Comparison of ENCODE assay signal across 15 cellular contexts in the genomic region with DNA sequence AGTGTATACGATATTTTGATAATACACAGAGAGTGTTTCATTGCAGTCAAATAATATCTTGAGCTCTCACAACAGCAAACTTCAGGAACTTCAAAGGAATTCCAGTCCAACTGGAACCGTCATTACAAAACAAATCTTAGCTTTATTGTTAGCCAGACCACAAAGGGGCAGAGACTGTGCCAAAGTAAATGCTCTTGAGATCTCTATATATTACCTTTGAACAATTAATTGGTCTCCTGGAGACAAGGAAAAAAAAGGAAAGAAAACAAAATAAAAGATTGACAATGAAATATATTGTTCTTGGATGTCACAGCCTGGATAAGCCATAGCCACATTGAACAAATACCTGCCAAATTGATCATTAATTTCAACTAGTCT.
DNase-seq lines count a peak whose midpoint lies in the region; ATAC-seq and TF ChIP-seq lines count a peak whose summit lies in the region.
"Had no signal": no experiment of that assay in that cellular context is flagged by ENCODE, and none has a peak within 500 bp of the region (broad histone marks: within the 10 kb centered on the region; RNA-seq: fewer than 3 reads in every experiment).

No MANE protein-coding gene starts in this region.

- H3K9me3 ChIP-seq in Karpas-422 (ENCODE audit: low read length): no peaks in the 10 kb centered on the region

- no peaks in the 10 kb centered on the region for H3K9me2 ChIP-seq in Karpas-422 (replicated peaks; ENCODE audit: insufficient read depth, low read length)

- H3K4me1 ChIP-seq in Karpas-422 (ENCODE audit: low read length): no peaks in the 10 kb centered on the region

- H3K4me3 Mint-ChIP-seq in nephron (no peak overlapping the region), WTC11 (no peak overlapping the region)
- H3K4me3 Mint-ChIP-seq: activated CD4-positive, alpha-beta memory T cell treated with anti-CD3 and anti-CD28 coated beads for 36 hours; activated T-cell treated with anti-CD3 and anti-CD28 coated beads, Interleukin-2, amount 50 U/mL, for 24 hours; B cell had no signal

- H3K9me3 Mint-ChIP-seq in nephron (peaks cover 3% of the 10 kb centered on the region), WTC11 (no peaks in the 10 kb centered on the region)
- H3K9me3 Mint-ChIP-seq: activated CD4-positive, alpha-beta memory T cell treated with anti-CD3 and anti-CD28 coated beads for 36 hours; activated naive CD4-positive, alpha-beta T cell treated with anti-CD3 and anti-CD28 coated beads, Interleukin-2, amount 50 U/mL, for 72 hours; activated T-cell treated with anti-CD3 and anti-CD28 coated beads, Interleukin-2, amount 50 U/mL, for 24 hours had no signal

- POLR2A ChIA-PET in WTC11 (lab: Charles Lee): no interaction called here

- no peak for ATAC-seq in WTC11
- ATAC-seq: activated naive CD4-positive, alpha-beta T cell treated with anti-CD3 and anti-CD28 coated beads, Interleukin-2, amount 50 U/mL, for 72 hours; Panc1 had no signal

- H3K27me3 Mint-ChIP-seq in nephron (ENCODE audit: low read depth) (peaks cover 7% of the 10 kb centered on the region), WTC11 (ENCODE audit: low read depth) (no peaks in the 10 kb centered on the region)
- H3K27me3 Mint-ChIP-seq: activated CD4-positive, alpha-beta memory T cell treated with anti-CD3 and anti-CD28 coated beads for 36 hours; activated T-cell treated with anti-CD3 and anti-CD28 coated beads, Interleukin-2, amount 50 U/mL, for 24 hours; B cell had no signal

- H3K9ac ChIP-seq in Karpas-422 (ENCODE audit: low read length): no peak overlapping the region

- no peaks in the 10 kb centered on the region for H3K36me3 ChIP-seq in Karpas-422 (ENCODE audit: insufficient read depth, low read length)

- H2AFZ ChIP-seq in Karpas-422 (ENCODE audit: low read length): no peak overlapping the region

- TF ChIP-seq CTCF in LNCaP clone FGC (IDR thresholded peaks at IDR 0.05; ENCODE audit: control insufficient read depth, extremely low read depth, insufficient read depth): no peak
- TF ChIP-seq CTCF in VCaP (conservative IDR thresholded peaks at IDR 0.05): no peak
- TF ChIP-seq CTCF in nephron (IDR thresholded peaks at IDR 0.05; ENCODE audit: unreplicated experiment in 3 of 3): no peak
- no peak for TF ChIP-seq CTCF in WTC11 (IDR thresholded peaks at IDR 0.05)

- H4K20me1 ChIP-seq in Karpas-422 (ENCODE audit: insufficient read depth, low read depth, low read length): no peaks in the 10 kb centered on the region

- H3K27ac ChIP-seq in VCaP (peak overlapping the region; percentile 69), Karpas-422 (ENCODE audit: low read length) (no peak overlapping the region)

- no peaks in the 10 kb centered on the region for H3K79me2 ChIP-seq in Karpas-422 (ENCODE audit: low read length)

- H3K36me3 Mint-ChIP-seq in nephron (ENCODE audit: low read depth): no peaks in the 10 kb centered on the region
- no peaks in the 10 kb centered on the region for H3K36me3 Mint-ChIP-seq in WTC11
- H3K36me3 Mint-ChIP-seq: activated CD4-positive, alpha-beta memory T cell treated with anti-CD3 and anti-CD28 coated beads for 36 hours; activated naive CD4-positive, alpha-beta T cell treated with anti-CD3 and anti-CD28 coated beads, Interleukin-2, amount 50 U/mL, for 72 hours had no signal

- no peaks in the 10 kb centered on the region for H3K27me3 ChIP-seq in Karpas-422 (ENCODE audit: low read length)

- H3K27ac Mint-ChIP-seq in nephron (peak overlapping the region in 2 of 3 experiments; percentile 50 to 52), WTC11 (no peak overlapping the region)
- H3K27ac Mint-ChIP-seq: activated CD4-positive, alpha-beta memory T cell treated with anti-CD3 and anti-CD28 coated beads for 36 hours; activated naive CD4-positive, alpha-beta T cell treated with anti-CD3 and anti-CD28 coated beads, Interleukin-2, amount 50 U/mL, for 72 hours; activated T-cell treated with anti-CD3 and anti-CD28 coated beads, Interleukin-2, amount 50 U/mL, for 24 hours; B cell had no signal

- peak; percentile 44 for DNase-seq in DMS79 treated with DMSO at 0.1 percent for 48 hours (lab: John Stamatoyannopoulos, UW)
- DNase-seq in LNCaP clone FGC (ENCODE audit: low read depth): peak; percentile 94
- DNase-seq in WTC11 (ENCODE audit: low spot score): no peak
- DNase-seq in Karpas-422: no peak
- DNase-seq in putamen (ENCODE audit: low spot score): no peak
- DNase-seq: activated CD4-positive, alpha-beta memory T cell treated with anti-CD3 and anti-CD28 coated beads for 36 hours; activated T-cell treated with anti-CD3 and anti-CD28 coated beads, Interleukin-2, amount 50 U/mL, for 24 hours; effector memory CD4-positive, alpha-beta T cell; small intestine; stimulated activated CD4-positive, alpha-beta T cell treated with anti-CD3 and anti-CD28 coated beads, Interleukin-4, amount 100 ng/mL, for 4 hours had no signal

- H3K4me3 ChIP-seq in LNCaP clone FGC (ENCODE audit: low read depth, low read length) (no peak overlapping the region), Karpas-422 (ENCODE audit: low read length) (no peak overlapping the region)

- H3K4me2 ChIP-seq in Karpas-422 (ENCODE audit: low read depth, low read length, poor library complexity, severe bottlenecking): no peak overlapping the region

- CTCF ChIA-PET in WTC11 (lab: Charles Lee): no interaction called here

- H3K4me1 Mint-ChIP-seq in nephron (peaks cover 28% of the 10 kb centered on the region), WTC11 (peaks cover 6% of the 10 kb centered on the region)
- H3K4me1 Mint-ChIP-seq: B cell had no signal

TF ChIP-seq in WTC11, 78 proteins besides CTCF, POLR2A, EP300 and RAD21:
- TF ChIP-seq, protein P1, sequence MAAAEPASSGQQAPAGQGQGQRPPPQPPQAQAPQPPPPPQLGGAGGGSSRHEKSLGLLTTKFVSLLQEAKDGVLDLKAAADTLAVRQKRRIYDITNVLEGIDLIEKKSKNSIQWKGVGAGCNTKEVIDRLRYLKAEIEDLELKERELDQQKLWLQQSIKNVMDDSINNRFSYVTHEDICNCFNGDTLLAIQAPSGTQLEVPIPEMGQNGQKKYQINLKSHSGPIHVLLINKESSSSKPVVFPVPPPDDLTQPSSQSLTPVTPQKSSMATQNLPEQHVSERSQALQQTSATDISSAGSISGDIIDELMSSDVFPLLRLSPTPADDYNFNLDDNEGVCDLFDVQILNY (CRISPR knock-in tag; IDR thresholded peaks at IDR 0.05): no peak
- TF ChIP-seq RELA (CRISPR knock-in tag; IDR thresholded peaks at IDR 0.05; ENCODE audit: borderline replicate concordance): no peak
- TF ChIP-seq NR3C1 (CRISPR knock-in tag; conservative IDR thresholded peaks at IDR 0.05; ENCODE audit: low read depth): no peak
- TF ChIP-seq, protein P2, sequence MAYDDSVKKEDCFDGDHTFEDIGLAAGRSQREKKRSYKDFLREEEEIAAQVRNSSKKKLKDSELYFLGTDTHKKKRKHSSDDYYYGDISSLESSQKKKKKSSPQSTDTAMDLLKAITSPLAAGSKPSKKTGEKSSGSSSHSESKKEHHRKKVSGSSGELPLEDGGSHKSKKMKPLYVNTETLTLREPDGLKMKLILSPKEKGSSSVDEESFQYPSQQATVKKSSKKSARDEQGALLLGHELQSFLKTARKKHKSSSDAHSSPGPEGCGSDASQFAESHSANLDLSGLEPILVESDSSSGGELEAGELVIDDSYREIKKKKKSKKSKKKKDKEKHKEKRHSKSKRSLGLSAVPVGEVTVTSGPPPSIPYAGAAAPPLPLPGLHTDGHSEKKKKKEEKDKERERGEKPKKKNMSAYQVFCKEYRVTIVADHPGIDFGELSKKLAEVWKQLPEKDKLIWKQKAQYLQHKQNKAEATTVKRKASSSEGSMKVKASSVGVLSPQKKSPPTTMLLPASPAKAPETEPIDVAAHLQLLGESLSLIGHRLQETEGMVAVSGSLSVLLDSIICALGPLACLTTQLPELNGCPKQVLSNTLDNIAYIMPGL (CRISPR knock-in tag; IDR thresholded peaks at IDR 0.05): no peak
- no peak for TF ChIP-seq ETV6 (CRISPR knock-in tag; IDR thresholded peaks at IDR 0.05)
- TF ChIP-seq NR2C2 (CRISPR knock-in tag; IDR thresholded peaks at IDR 0.05): no peak
- TF ChIP-seq CREM (CRISPR knock-in tag; IDR thresholded peaks at IDR 0.05): no peak
- no peak for TF ChIP-seq NFATC4 (CRISPR knock-in tag; IDR thresholded peaks at IDR 0.05)
- TF ChIP-seq FOXJ3 (CRISPR knock-in tag; IDR thresholded peaks at IDR 0.05; ENCODE audit: borderline replicate concordance): no peak
- TF ChIP-seq ZBTB21 (CRISPR knock-in tag; IDR thresholded peaks at IDR 0.05; ENCODE audit: borderline replicate concordance): no peak
- TF ChIP-seq, protein P3, sequence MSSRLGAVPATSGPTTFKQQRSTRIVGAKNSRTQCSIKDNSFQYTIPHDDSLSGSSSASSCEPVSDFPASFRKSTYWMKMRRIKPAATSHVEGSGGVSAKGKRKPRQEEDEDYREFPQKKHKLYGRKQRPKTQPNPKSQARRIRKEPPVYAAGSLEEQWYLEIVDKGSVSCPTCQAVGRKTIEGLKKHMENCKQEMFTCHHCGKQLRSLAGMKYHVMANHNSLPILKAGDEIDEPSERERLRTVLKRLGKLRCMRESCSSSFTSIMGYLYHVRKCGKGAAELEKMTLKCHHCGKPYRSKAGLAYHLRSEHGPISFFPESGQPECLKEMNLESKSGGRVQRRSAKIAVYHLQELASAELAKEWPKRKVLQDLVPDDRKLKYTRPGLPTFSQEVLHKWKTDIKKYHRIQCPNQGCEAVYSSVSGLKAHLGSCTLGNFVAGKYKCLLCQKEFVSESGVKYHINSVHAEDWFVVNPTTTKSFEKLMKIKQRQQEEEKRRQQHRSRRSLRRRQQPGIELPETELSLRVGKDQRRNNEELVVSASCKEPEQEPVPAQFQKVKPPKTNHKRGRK (CRISPR knock-in tag; IDR thresholded peaks at IDR 0.05; ENCODE audit: borderline replicate concordance): no peak
- TF ChIP-seq, protein P4, sequence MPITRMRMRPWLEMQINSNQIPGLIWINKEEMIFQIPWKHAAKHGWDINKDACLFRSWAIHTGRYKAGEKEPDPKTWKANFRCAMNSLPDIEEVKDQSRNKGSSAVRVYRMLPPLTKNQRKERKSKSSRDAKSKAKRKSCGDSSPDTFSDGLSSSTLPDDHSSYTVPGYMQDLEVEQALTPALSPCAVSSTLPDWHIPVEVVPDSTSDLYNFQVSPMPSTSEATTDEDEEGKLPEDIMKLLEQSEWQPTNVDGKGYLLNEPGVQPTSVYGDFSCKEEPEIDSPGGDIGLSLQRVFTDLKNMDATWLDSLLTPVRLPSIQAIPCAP (CRISPR knock-in tag; IDR thresholded peaks at IDR 0.05): no peak

Comparison
In these comparisons a context has a peak if more than half of its experiments do, and no peak if none do; other contexts are left out.
1. DNase-seq: peak in DMS79 treated with DMSO at 0.1 percent for 48 hours (single experiment) and LNCaP clone FGC (single experiment); none in WTC11 (single experiment), Karpas-422 (single experiment) and putamen (single experiment).